In the genomic region with DNA sequence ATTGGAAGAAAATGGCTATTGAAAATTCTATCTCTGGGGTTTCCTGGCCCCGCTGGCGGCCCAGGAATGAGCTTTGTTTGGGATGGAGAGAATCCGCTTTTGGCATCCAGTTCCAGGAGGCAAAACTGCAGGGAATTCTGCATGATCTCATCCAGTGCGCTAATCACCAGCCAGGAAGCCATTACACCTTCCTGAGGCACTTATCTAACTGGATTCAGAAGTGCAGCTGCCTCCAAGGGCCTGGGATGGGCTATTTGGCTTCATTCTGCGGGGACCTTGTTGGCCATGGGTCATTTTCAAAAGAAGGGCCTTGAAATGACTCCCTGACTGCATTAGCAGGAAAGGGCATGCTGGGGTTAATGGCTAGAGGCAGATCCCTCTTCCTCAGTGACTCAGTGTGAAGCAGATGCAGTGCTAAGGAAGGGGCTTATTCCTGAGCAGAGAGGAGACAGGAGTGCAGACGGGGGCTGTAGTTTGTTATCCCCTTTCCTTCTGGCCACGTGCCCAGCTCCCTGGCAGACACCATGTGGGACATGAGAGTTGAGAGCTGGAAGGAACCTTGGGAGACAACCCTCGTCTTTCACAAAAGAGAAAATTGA, we compare ENCODE assay signal across 1 cellular context.
TF ChIP-seq lines count a peak whose summit lies in the region.

No MANE protein-coding gene starts in this region.

TF ChIP-seq in HEK293, 187 proteins besides CTCF, POLR2A, EP300 and RAD21 (continued from another document):
- peak; percentile 61 for TF ChIP-seq ZXDB (tag by site-specific recombination; IDR thresholded peaks at IDR 0.05)
- TF ChIP-seq ZNF629 (tag by site-specific recombination; IDR thresholded peaks at IDR 0.05): peak; percentile 57
- no peak for TF ChIP-seq KLF9 (tag by site-specific recombination; IDR thresholded peaks at IDR 0.05; ENCODE audit: low read depth)
- no peak for TF ChIP-seq SCRT1 (tag by site-specific recombination; IDR thresholded peaks at IDR 0.05; ENCODE audit: borderline replicate concordance)
- TF ChIP-seq ZNF114 (tag by site-specific recombination; IDR thresholded peaks at IDR 0.05): no peak
- TF ChIP-seq ZNF623 (tag by site-specific recombination; IDR thresholded peaks at IDR 0.05): no peak
- TF ChIP-seq MZF1 (tag by site-specific recombination; IDR thresholded peaks at IDR 0.05; ENCODE audit: borderline replicate concordance): no peak
- TF ChIP-seq ZSCAN30 (tag by site-specific recombination; IDR thresholded peaks at IDR 0.05): no peak
- TF ChIP-seq ZNF660 (tag by site-specific recombination; IDR thresholded peaks at IDR 0.05): no peak
- no peak for TF ChIP-seq ZNF146 (tag by site-specific recombination; IDR thresholded peaks at IDR 0.05)
- TF ChIP-seq, protein P1, sequence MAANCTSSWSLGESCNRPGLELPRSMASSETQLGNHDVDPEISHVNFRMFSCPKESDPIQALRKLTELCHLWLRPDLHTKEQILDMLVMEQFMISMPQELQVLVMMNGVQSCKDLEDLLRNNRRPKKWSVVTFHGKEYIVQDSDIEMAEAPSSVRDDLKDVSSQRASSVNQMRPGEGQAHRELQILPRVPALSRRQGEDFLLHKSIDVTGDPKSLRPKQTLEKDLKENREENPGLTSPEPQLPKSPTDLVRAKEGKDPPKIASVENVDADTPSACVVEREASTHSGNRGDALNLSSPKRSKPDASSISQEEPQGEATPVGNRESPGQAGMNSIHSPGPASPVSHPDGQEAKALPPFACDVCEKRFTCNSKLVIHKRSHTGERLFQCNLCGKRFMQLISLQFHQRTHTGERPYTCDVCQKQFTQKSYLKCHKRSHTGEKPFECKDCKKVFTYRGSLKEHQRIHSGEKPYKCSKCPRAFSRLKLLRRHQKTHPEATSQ (tag by site-specific recombination; IDR thresholded peaks at IDR 0.05): no peak
- TF ChIP-seq INSM2 (tag by site-specific recombination; IDR thresholded peaks at IDR 0.05): 0 out of 2 replicates have a peak, but pooled peaks have one; percentile 36
- no peak for TF ChIP-seq ZNF391 (tag by site-specific recombination; IDR thresholded peaks at IDR 0.05; ENCODE audit: borderline replicate concordance, low read depth)
- TF ChIP-seq, protein P2, sequence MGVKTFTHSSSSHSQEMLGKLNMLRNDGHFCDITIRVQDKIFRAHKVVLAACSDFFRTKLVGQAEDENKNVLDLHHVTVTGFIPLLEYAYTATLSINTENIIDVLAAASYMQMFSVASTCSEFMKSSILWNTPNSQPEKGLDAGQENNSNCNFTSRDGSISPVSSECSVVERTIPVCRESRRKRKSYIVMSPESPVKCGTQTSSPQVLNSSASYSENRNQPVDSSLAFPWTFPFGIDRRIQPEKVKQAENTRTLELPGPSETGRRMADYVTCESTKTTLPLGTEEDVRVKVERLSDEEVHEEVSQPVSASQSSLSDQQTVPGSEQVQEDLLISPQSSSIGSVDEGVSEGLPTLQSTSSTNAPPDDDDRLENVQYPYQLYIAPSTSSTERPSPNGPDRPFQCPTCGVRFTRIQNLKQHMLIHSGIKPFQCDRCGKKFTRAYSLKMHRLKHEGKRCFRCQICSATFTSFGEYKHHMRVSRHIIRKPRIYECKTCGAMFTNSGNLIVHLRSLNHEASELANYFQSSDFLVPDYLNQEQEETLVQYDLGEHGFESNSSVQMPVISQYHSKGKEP (tag by site-specific recombination; IDR thresholded peaks at IDR 0.05): peak; percentile 59; the same call in 1 of the 2 replicates
- peak; percentile 86 for TF ChIP-seq ZBTB20 (tag by site-specific recombination; IDR thresholded peaks at IDR 0.05)
- TF ChIP-seq ZBTB17 (tag by site-specific recombination; IDR thresholded peaks at IDR 0.05): 0 out of 2 replicates have a peak, but pooled peaks have one; percentile 13
- TF ChIP-seq ZNF610 (tag by site-specific recombination; IDR thresholded peaks at IDR 0.05; ENCODE audit: borderline replicate concordance): no peak
- TF ChIP-seq ZNF223 (tag by site-specific recombination; IDR thresholded peaks at IDR 0.05): no peak
- no peak for TF ChIP-seq ZBTB26 (tag by site-specific recombination; optimal IDR thresholded peaks at IDR 0.05)
- TF ChIP-seq ZNF394 (tag by site-specific recombination; IDR thresholded peaks at IDR 0.05; ENCODE audit: borderline replicate concordance): no peak
- TF ChIP-seq ZNF600 (tag by site-specific recombination; IDR thresholded peaks at IDR 0.05): peak; percentile 36
- TF ChIP-seq GLIS1 (tag by site-specific recombination; IDR thresholded peaks at IDR 0.05): peak; percentile 62
- TF ChIP-seq ZNF366 (tag by site-specific recombination; conservative IDR thresholded peaks at IDR 0.05): peak; percentile 54
- TF ChIP-seq, protein P3, sequence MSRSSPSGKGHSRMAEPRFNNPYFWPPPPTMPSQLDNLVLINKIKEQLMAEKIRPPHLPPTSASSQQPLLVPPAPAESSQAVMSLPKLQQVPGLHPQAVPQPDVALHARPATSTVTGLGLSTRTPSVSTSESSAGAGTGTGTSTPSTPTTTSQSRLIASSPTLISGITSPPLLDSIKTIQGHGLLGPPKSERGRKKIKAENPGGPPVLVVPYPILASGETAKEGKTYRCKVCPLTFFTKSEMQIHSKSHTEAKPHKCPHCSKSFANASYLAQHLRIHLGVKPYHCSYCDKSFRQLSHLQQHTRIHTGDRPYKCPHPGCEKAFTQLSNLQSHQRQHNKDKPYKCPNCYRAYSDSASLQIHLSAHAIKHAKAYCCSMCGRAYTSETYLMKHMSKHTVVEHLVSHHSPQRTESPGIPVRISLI (tag by site-specific recombination; IDR thresholded peaks at IDR 0.05): no peak
- peak; percentile 70 for TF ChIP-seq OSR2 (tag by site-specific recombination; IDR thresholded peaks at IDR 0.05)
- no peak for TF ChIP-seq KLF8 (tag by site-specific recombination; IDR thresholded peaks at IDR 0.05)
- no peak for TF ChIP-seq ZNF521 (tag by site-specific recombination; IDR thresholded peaks at IDR 0.05)
- TF ChIP-seq HOXD13 (CRISPR knock-in tag; IDR thresholded peaks at IDR 0.05; ENCODE audit: borderline replicate concordance): no peak
- no peak for TF ChIP-seq ZNF10 (tag by site-specific recombination; IDR thresholded peaks at IDR 0.05)
- no peak for TF ChIP-seq ZNF211 (tag by site-specific recombination; IDR thresholded peaks at IDR 0.05; ENCODE audit: low read depth)
